ENCODE assay signal across 12 cellular contexts in the genomic region with DNA sequence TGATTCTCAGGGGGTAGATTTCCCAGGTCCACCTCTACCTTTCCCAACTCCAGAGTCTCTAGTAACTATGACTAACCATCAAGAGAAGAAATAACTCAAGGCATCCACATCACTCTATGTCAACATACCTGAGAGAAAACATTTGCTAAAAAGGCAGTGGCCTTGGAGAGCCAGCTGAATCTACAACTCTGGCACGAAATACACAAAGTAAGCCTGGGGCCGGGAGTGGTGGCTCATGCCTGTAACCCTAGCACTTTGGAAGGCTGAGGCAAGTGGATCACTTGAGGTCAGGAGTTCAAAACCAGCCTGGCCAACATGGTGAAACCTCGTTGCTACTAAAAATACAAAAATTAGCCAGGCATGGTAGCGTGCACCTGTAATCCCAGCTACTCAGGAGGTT. TPM values are rescaled to one million over a fixed set of nuclear protein-coding genes. Genes with fewer than 3 reads are reported as not detected.
"Had no signal": no experiment of that assay in that cellular context is flagged by ENCODE, and none has a peak within 500 bp of the region (broad histone marks: within the 10 kb centered on the region; RNA-seq: fewer than 3 reads in every experiment).

No MANE protein-coding gene starts in this region.

RNA-seq across cellular contexts. Expression of gene HSPB9, which starts 20.5 kb away (rescaled TPM):
- total RNA-seq: activated T-helper 1 cell treated with anti-CD3 and anti-CD28 coated beads, Interleukin-12 subunit alpha, Interleukin-12 subunit beta, Interleukin-2, Interleukin-4 antibody, amounts not matched to agents 30 ng/mL and 10 ng/mL and 1 ng/mL, durations not matched to agents 14 hours and 24 hours and 36 hours; cardiac septum; colonic mucosa; endothelial cell of umbilical vein; fibroblast of lung; mammary epithelial cell; natural killer cell; occipital lobe; pulmonary artery endothelial cell; sciatic nerve; SK-MEL-5; subcutaneous adipose tissue had no signal
- polyA plus RNA-seq: endothelial cell of umbilical vein, fibroblast of lung, mammary epithelial cell had no signal

RNA-seq across cellular contexts. Expression of gene KCNH4, which starts 37.8 kb away (rescaled TPM):
- total RNA-seq: cardiac septum, fibroblast of lung, mammary epithelial cell, pulmonary artery endothelial cell had no signal
